ENCODE assay signal across 9 cellular contexts in genomic region chr5:163354685-163355084, GRCh38.
DNase-seq lines count a peak whose midpoint lies in the region; ATAC-seq and TF ChIP-seq lines count a peak whose summit lies in the region.
"Had no signal": no experiment of that assay in that cellular context is flagged by ENCODE, and none has a peak within 500 bp of the region (broad histone marks: within the 10 kb centered on the region; RNA-seq: fewer than 3 reads in every experiment).

No MANE protein-coding gene starts in this region.

- ATAC-seq in GM19452 (IDR thresholded peaks at IDR 0.05; ENCODE audit: unreplicated experiment) = peak; percentile 100
- peak; percentile 100 for ATAC-seq in HG02981 (IDR thresholded peaks at IDR 0.05; ENCODE audit: unreplicated experiment)

- no peak overlapping the region for H3K27ac ChIP-seq in substantia nigra (ENCODE audit: low read depth, low read length, poor library complexity, severe bottlenecking)

- no peak for TF ChIP-seq CTCF in GM12864 (IDR thresholded peaks at IDR 0.05; ENCODE audit: low read depth, low read length, missing control alignments)
- TF ChIP-seq CTCF in foreskin fibroblast (IDR thresholded peaks at IDR 0.05; ENCODE audit: low read depth, low read length) = no peak

- no peak overlapping the region for H3K4me3 ChIP-seq in GM12864 (ENCODE audit: low read depth, low read length)
- no peak overlapping the region for H3K4me3 ChIP-seq in foreskin fibroblast (ENCODE audit: low read depth in 1 of 2, low read length in 2 of 2)

- DNase-seq in GM12864 (ENCODE audit: low read depth) = peak; percentile 61
- peak; percentile 38 to 87 for DNase-seq in NOMO-1 (lab: John Stamatoyannopoulos, UW; ENCODE audit: unreplicated experiment in 2 of 2)
- DNase-seq in foreskin fibroblast = no peak
- no peak for DNase-seq in NCI-H146 treated with DMSO at 0.1 percent for 48 hours (lab: John Stamatoyannopoulos, UW; ENCODE audit: unreplicated experiment)
- DNase-seq in NCI-H1105 (lab: John Stamatoyannopoulos, UW) = no peak
- no peak for DNase-seq in substantia nigra (lab: John Stamatoyannopoulos, UW)
- DNase-seq: stimulated activated CD4-positive, alpha-beta T cell treated with anti-CD3 and anti-CD28 coated beads, Interleukin-4, amount 100 ng/mL, for 24 hours had no signal

Comparison
In these comparisons a context has a peak if more than half of its experiments do, and no peak if none do; other contexts are left out.
1. DNase-seq: peak in GM12864 (single experiment) and NOMO-1 (2 of 2); none in foreskin fibroblast (0 of 2), NCI-H146 treated with DMSO at 0.1 percent for 48 hours (single experiment), NCI-H1105 (single experiment) and substantia nigra (0 of 49).